Comparison of ENCODE assay signal across 1 cellular context in the genomic region with DNA sequence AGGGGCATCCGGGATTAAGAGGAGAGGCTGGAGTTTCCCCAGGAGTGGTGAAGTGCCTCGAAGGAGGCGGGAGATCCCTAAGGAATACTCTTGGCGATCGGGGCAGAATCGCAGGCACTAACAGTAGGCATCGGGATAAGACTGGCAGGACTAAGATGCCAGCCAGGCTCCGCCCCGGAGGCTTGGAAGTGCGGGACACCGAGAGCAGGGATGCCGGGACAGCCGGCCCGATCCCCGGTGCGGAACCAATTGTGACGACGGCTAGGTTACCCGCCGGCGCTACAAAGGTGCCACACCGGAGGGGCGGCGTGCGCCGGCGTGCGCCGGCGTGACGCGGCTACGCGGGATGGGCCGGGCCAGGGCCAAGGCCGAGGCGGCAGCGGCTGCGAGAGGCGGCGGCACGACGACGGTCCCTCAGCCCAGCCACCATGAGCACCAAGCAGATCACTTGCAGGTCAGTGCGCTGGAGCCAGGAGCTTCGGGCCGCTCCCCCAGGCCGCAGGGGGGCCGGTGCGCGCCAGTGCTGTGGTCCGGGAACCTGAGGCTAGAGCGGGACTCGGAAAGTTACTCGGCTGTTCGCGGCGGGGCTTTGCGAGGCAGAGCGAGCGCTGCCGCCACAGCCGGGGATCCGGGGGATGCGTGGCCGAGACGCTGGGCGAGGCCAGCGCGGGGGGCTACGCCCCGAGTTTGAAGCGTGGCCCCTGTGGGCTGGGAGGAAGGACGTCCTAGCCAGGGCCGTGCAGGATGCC.
A peak's percentile ranks its signal among the peaks of the same experiment; 100 is the strongest.
TF ChIP-seq lines count a peak whose summit lies in the region.

A gene with protein sequence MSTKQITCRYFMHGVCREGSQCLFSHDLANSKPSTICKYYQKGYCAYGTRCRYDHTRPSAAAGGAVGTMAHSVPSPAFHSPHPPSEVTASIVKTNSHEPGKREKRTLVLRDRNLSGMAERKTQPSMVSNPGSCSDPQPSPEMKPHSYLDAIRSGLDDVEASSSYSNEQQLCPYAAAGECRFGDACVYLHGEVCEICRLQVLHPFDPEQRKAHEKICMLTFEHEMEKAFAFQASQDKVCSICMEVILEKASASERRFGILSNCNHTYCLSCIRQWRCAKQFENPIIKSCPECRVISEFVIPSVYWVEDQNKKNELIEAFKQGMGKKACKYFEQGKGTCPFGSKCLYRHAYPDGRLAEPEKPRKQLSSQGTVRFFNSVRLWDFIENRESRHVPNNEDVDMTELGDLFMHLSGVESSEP (plus strand): TSS at position 365 of the 749 bp plus-strand sequence. CDS start 64 bp downstream, at position 429.

TF ChIP-seq in HepG2, 621 proteins besides CTCF, POLR2A, EP300 and RAD21 (continued from another document and continues in another):
- TF ChIP-seq BCL3 (CRISPR knock-in tag; IDR thresholded peaks at IDR 0.05) (peak; percentile 87), GFI1 (CRISPR knock-in tag; IDR thresholded peaks at IDR 0.05; ENCODE audit: borderline replicate concordance) (peak; percentile 80), ARNTL (CRISPR knock-in tag; IDR thresholded peaks at IDR 0.05) (peak; percentile 27; the same call in 1 of the 2 replicates), ZNF275 (CRISPR knock-in tag; IDR thresholded peaks at IDR 0.05; ENCODE audit: borderline replicate concordance) (0 out of 2 replicates have a peak, but pooled peaks have one; percentile 48), CHCHD3 (CRISPR knock-in tag; IDR thresholded peaks at IDR 0.05) (0 out of 2 replicates have a peak, but pooled peaks have one; percentile 35), MIXL1 (CRISPR knock-in tag; IDR thresholded peaks at IDR 0.05) (peak; percentile 47; the same call in 1 of the 2 replicates), NFE2L2 (IDR thresholded peaks at IDR 0.05; ENCODE audit: low read length) (no peak), ZNF503 (CRISPR knock-in tag; IDR thresholded peaks at IDR 0.05) (peak; percentile 49; the same call in 1 of the 2 replicates), SIX4 (CRISPR knock-in tag; IDR thresholded peaks at IDR 0.05) (no peak), ZNF484 (CRISPR knock-in tag; IDR thresholded peaks at IDR 0.05; ENCODE audit: borderline replicate concordance, low read depth) (no peak), FOXK2 (IDR thresholded peaks at IDR 0.05) (no peak), KDM5B (CRISPR knock-in tag; IDR thresholded peaks at IDR 0.05; ENCODE audit: borderline replicate concordance) (peak; percentile 97), GATAD1 (CRISPR knock-in tag; IDR thresholded peaks at IDR 0.05) (peak; percentile 91), NFE2 (CRISPR knock-in tag; IDR thresholded peaks at IDR 0.05) (no peak), GABPA (IDR thresholded peaks at IDR 0.05; ENCODE audit: low read depth, low read length) (peak; percentile 76), GABPA (CRISPR knock-in tag; IDR thresholded peaks at IDR 0.05; ENCODE audit: low read depth) (peak; percentile 83), ZNF224 (CRISPR knock-in tag; IDR thresholded peaks at IDR 0.05) (no peak), HNRNPUL1 (IDR thresholded peaks at IDR 0.05; ENCODE audit: low read depth, low read length) (no peak), KDM2A (CRISPR knock-in tag; IDR thresholded peaks at IDR 0.05; ENCODE audit: borderline replicate concordance, low read depth) (peak; percentile 89), ZBTB46 (CRISPR knock-in tag; IDR thresholded peaks at IDR 0.05; ENCODE audit: borderline replicate concordance) (no peak), DR1 (CRISPR knock-in tag; IDR thresholded peaks at IDR 0.05) (no peak; the same call in 1 of the 2 replicates), MLLT10 (CRISPR knock-in tag; IDR thresholded peaks at IDR 0.05) (no peak), ELF3 (CRISPR knock-in tag; IDR thresholded peaks at IDR 0.05) (peak; percentile 55), KLF9 (CRISPR knock-in tag; IDR thresholded peaks at IDR 0.05; ENCODE audit: low read depth) (no peak), SNRNP70 (IDR thresholded peaks at IDR 0.05; ENCODE audit: low read depth, low read length) (no peak), TMF1 (CRISPR knock-in tag; IDR thresholded peaks at IDR 0.05; ENCODE audit: low read depth) (0 out of 2 replicates have a peak, but pooled peaks have one; percentile 82), ZNF512 (CRISPR knock-in tag; IDR thresholded peaks at IDR 0.05) (peak; percentile 60; the same call in 1 of the 2 replicates), KMT2A (CRISPR knock-in tag; IDR thresholded peaks at IDR 0.05) (peak; percentile 92), TBX3 (IDR thresholded peaks at IDR 0.05; ENCODE audit: borderline replicate concordance) (no peak), FIP1L1 (IDR thresholded peaks at IDR 0.05; ENCODE audit: borderline replicate concordance, insufficient read depth, low read depth, low read length) (no peak), ZNF547 (CRISPR knock-in tag; IDR thresholded peaks at IDR 0.05) (peak; percentile 91), ZNF24 (IDR thresholded peaks at IDR 0.05) (peak; percentile 47; the same call in 1 of the 2 replicates), ZNF749 (CRISPR knock-in tag; IDR thresholded peaks at IDR 0.05; ENCODE audit: borderline replicate concordance) (0 out of 2 replicates have a peak, but pooled peaks have one; percentile 45), IRX3 (CRISPR knock-in tag; IDR thresholded peaks at IDR 0.05; ENCODE audit: borderline replicate concordance, low read depth) (peak; percentile 60; the same call in 1 of the 2 replicates), HNRNPLL (IDR thresholded peaks at IDR 0.05; ENCODE audit: low read depth, low read length, poor library complexity, severe bottlenecking) (peak; percentile 75), PCBP2 (optimal IDR thresholded peaks at IDR 0.05; ENCODE audit: low read depth, low read length, poor library complexity, severe bottlenecking) (no peak), ZNF570 (CRISPR knock-in tag; IDR thresholded peaks at IDR 0.05; ENCODE audit: borderline replicate concordance) (no peak), ZNF30 (CRISPR knock-in tag; IDR thresholded peaks at IDR 0.05) (no peak), HNRNPL (IDR thresholded peaks at IDR 0.05; ENCODE audit: low read depth, low read length) (peak; percentile 94), LBX2 (CRISPR knock-in tag; IDR thresholded peaks at IDR 0.05; ENCODE audit: borderline replicate concordance) (peak; percentile 92), ZNF280B (CRISPR knock-in tag; IDR thresholded peaks at IDR 0.05; ENCODE audit: borderline replicate concordance) (peak; percentile 64; the same call in 1 of the 2 replicates), ZSCAN29 (CRISPR knock-in tag; conservative IDR thresholded peaks at IDR 0.05) (no peak)
- TF ChIP-seq, protein P1, sequence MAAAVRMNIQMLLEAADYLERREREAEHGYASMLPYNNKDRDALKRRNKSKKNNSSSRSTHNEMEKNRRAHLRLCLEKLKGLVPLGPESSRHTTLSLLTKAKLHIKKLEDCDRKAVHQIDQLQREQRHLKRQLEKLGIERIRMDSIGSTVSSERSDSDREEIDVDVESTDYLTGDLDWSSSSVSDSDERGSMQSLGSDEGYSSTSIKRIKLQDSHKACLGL (CRISPR knock-in tag; IDR thresholded peaks at IDR 0.05), result peak; percentile 97
- TF ChIP-seq, protein P2, sequence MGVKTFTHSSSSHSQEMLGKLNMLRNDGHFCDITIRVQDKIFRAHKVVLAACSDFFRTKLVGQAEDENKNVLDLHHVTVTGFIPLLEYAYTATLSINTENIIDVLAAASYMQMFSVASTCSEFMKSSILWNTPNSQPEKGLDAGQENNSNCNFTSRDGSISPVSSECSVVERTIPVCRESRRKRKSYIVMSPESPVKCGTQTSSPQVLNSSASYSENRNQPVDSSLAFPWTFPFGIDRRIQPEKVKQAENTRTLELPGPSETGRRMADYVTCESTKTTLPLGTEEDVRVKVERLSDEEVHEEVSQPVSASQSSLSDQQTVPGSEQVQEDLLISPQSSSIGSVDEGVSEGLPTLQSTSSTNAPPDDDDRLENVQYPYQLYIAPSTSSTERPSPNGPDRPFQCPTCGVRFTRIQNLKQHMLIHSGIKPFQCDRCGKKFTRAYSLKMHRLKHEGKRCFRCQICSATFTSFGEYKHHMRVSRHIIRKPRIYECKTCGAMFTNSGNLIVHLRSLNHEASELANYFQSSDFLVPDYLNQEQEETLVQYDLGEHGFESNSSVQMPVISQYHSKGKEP (CRISPR knock-in tag; IDR thresholded peaks at IDR 0.05), result peak; percentile 71; the same call in 1 of the 2 replicates
- TF ChIP-seq, protein P3, sequence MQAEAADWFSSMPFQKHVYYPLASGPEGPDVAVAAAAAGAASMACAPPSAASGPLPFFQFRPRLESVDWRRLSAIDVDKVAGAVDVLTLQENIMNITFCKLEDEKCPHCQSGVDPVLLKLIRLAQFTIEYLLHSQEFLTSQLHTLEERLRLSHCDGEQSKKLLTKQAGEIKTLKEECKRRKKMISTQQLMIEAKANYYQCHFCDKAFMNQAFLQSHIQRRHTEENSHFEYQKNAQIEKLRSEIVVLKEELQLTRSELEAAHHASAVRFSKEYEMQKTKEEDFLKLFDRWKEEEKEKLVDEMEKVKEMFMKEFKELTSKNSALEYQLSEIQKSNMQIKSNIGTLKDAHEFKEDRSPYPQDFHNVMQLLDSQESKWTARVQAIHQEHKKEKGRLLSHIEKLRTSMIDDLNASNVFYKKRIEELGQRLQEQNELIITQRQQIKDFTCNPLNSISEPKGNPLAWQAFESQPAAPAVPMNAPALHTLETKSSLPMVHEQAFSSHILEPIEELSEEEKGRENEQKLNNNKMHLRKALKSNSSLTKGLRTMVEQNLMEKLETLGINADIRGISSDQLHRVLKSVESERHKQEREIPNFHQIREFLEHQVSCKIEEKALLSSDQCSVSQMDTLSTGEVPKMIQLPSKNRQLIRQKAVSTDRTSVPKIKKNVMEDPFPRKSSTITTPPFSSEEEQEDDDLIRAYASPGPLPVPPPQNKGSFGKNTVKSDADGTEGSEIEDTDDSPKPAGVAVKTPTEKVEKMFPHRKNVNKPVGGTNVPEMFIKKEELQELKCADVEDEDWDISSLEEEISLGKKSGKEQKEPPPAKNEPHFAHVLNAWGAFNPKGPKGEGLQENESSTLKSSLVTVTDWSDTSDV (CRISPR knock-in tag; IDR thresholded peaks at IDR 0.05), result peak; percentile 87
